10 cellular contexts compared by ENCODE assay signal in genomic region chr11:65308281-65308891, GRCh38. TPM values are rescaled to one million over a fixed set of nuclear protein-coding genes. Genes with fewer than 3 reads are reported as not detected.
DNase-seq lines count a peak whose midpoint lies in the region; ATAC-seq and TF ChIP-seq lines count a peak whose summit lies in the region.
"Had no signal": no experiment of that assay in that cellular context is flagged by ENCODE, and none has a peak within 500 bp of the region (broad histone marks: within the 10 kb centered on the region; RNA-seq: fewer than 3 reads in every experiment).

No MANE protein-coding gene starts in this region.

- TF ChIP-seq EP300 in sigmoid colon (IDR thresholded peaks at IDR 0.05): no peak

- no peaks in the 10 kb centered on the region for H3K27me3 Mint-ChIP-seq in activated CD4-positive, alpha-beta T cell treated with anti-CD3 and anti-CD28 coated beads, Interleukin-2, amount 10 ng/mL, durations not matched to agents 24 days and 14 days

- H3K9me3 ChIP-seq in SJCRH30 (replicated peaks): no peaks in the 10 kb centered on the region
- no peaks in the 10 kb centered on the region for H3K9me3 ChIP-seq in right cardiac atrium (ENCODE audit: control insufficient read depth, low read length)
- H3K9me3 ChIP-seq in sigmoid colon: no peaks in the 10 kb centered on the region

- WGBS in right cardiac atrium: 22% methylated on average over 7 of the region's 7 CpGs
- 8 to 28% methylated on average over 7 of the region's 7 CpGs for WGBS in sigmoid colon, 2 donors

- TF ChIP-seq POLR2A in sigmoid colon (IDR thresholded peaks at IDR 0.05): no peak

- no peaks in the 10 kb centered on the region for H3K27me3 ChIP-seq in SJCRH30
- no peaks in the 10 kb centered on the region for H3K27me3 ChIP-seq in right cardiac atrium (ENCODE audit: control insufficient read depth, insufficient read depth)
- H3K27me3 ChIP-seq in sigmoid colon: no peaks in the 10 kb centered on the region

- no peak overlapping the region for H3K4me3 Mint-ChIP-seq in activated CD4-positive, alpha-beta T cell treated with anti-CD3 and anti-CD28 coated beads, Interleukin-2, amount 10 ng/mL, durations not matched to agents 24 days and 14 days

- H3K4me3 ChIP-seq in SJCRH30 (no peak overlapping the region), right cardiac atrium (ENCODE audit: low read length) (no peak overlapping the region), sigmoid colon (no peak overlapping the region)

- H3K36me3 ChIP-seq in SJCRH30 (no peaks in the 10 kb centered on the region; the same call in 1 of the 2 replicates), sigmoid colon (no peaks in the 10 kb centered on the region)

- DNase-seq in DMS53 treated with DMSO at 0.1 percent for 48 hours (lab: John Stamatoyannopoulos, UW; ENCODE audit: unreplicated experiment): peak; percentile 11
- DNase-seq in SJCRH30: peak; percentile 48 to 62
- peak; percentile 66 to 78 (median 74) for DNase-seq in right cardiac atrium
- no peak for DNase-seq in sigmoid colon
- DNase-seq in NCI-H1048 (lab: John Stamatoyannopoulos, UW): no peak
- no peak for DNase-seq in activated CD4-positive, alpha-beta T cell treated with anti-CD3 and anti-CD28 coated beads, Interleukin-2, amount 10 ng/mL, durations not matched to agents 24 days and 14 days
- DNase-seq in activated effector memory CD4-positive, alpha-beta T cell treated with Interleukin-2 at 50 U/mL for 16 hours: no peak
- DNase-seq in hepatic stellate cell (ENCODE audit: low spot score): no peak
- DNase-seq: COR-L47 had no signal

- H3K36me3 Mint-ChIP-seq in activated CD4-positive, alpha-beta T cell treated with anti-CD3 and anti-CD28 coated beads, Interleukin-2, amount 10 ng/mL, durations not matched to agents 24 days and 14 days (ENCODE audit: low read depth): peaks cover 7% of the 10 kb centered on the region

- ATAC-seq in right cardiac atrium: peak; percentile 42 to 70

- TF ChIP-seq CTCF in sigmoid colon (IDR thresholded peaks at IDR 0.05): no peak

- peaks cover 3% of the 10 kb centered on the region for H3K4me1 Mint-ChIP-seq in activated CD4-positive, alpha-beta T cell treated with anti-CD3 and anti-CD28 coated beads, Interleukin-2, amount 10 ng/mL, durations not matched to agents 24 days and 14 days

- H3K27ac ChIP-seq in SJCRH30: no peak overlapping the region
- peak overlapping the region; percentile 21 for H3K27ac ChIP-seq in right cardiac atrium (ENCODE audit: low read length)
- H3K27ac ChIP-seq in sigmoid colon: peak overlapping the region in 3 of 4 donors; percentile 27 to 51 (median 32)

- intact Hi-C loops in right cardiac atrium (cut with DNase I) (no loop called here), sigmoid colon (cut with DNase I) (no loop called here)
- intact Hi-C loops in activated CD4-positive, alpha-beta T cell treated with anti-CD3 and anti-CD28 coated beads, Interleukin-2, amount 10 ng/mL, durations not matched to agents 24 days and 14 days (cut with micrococcal nuclease): no loop called here

- no peak overlapping the region for H3K27ac Mint-ChIP-seq in activated CD4-positive, alpha-beta T cell treated with anti-CD3 and anti-CD28 coated beads, Interleukin-2, amount 10 ng/mL, durations not matched to agents 24 days and 14 days
- H3K27ac Mint-ChIP-seq: activated T-helper 2 cell treated with anti-CD3 and anti-CD28 coated beads, Interferon-gamma antibody, Interleukin-2, Interleukin-4, amounts not matched to agents 10 μg/mL and 5 μg/mL and 100 μg/mL, durations not matched to agents 14 hours and 24 hours and 36 hours had no signal

- H3K9me3 Mint-ChIP-seq in activated CD4-positive, alpha-beta T cell treated with anti-CD3 and anti-CD28 coated beads, Interleukin-2, amount 10 ng/mL, durations not matched to agents 24 days and 14 days: no peaks in the 10 kb centered on the region
- H3K9me3 Mint-ChIP-seq: activated T-helper 2 cell treated with anti-CD3 and anti-CD28 coated beads, Interferon-gamma antibody, Interleukin-2, Interleukin-4, amounts not matched to agents 10 μg/mL and 5 μg/mL and 100 μg/mL, durations not matched to agents 14 hours and 24 hours and 36 hours had no signal

- peaks cover 35% of the 10 kb centered on the region for H3K4me1 ChIP-seq in SJCRH30
- peaks cover 13% of the 10 kb centered on the region for H3K4me1 ChIP-seq in right cardiac atrium (ENCODE audit: control insufficient read depth, insufficient read depth, low read length)
- peaks cover 0 to 69% (median 65%) of the 10 kb centered on the region in 4 donors for H3K4me1 ChIP-seq in sigmoid colon

RNA-seq across cellular contexts. Expression of gene CDC42EP2, which starts 6.3 kb away (rescaled TPM):
- total RNA-seq in SJCRH30 (2014; rRNA removed; shearing (Covaris generic)): 5.6 and 6.0 TPM in 2 replicates
- 10 to 100 TPM in 2 of 4 donors, 1 to 10 TPM in 2; 9.1 to 21.2 (median 10.7) TPM for total RNA-seq in right cardiac atrium
- polyA plus RNA-seq in right cardiac atrium: 12.2 TPM
- 10 to 100 TPM; 11.0 to 29.1 (median 16.5) TPM for total RNA-seq in sigmoid colon
- 10 to 100 TPM in 2 of 3 donors, 1 to 10 TPM in 1; 8.8 to 15.0 (median 11.4) TPM for polyA plus RNA-seq in sigmoid colon
- 3.0 and 3.4 TPM in 2 replicates for total RNA-seq in activated CD4-positive, alpha-beta T cell treated with anti-CD3 and anti-CD28 coated beads, Interleukin-2, amount 10 ng/mL, durations not matched to agents 24 days and 14 days

RNA-seq across cellular contexts. Expression of gene DPF2, which starts 25.3 kb away (rescaled TPM):
- 33.0 and 38.0 TPM in 2 replicates for total RNA-seq in SJCRH30 (2014; rRNA removed; shearing (Covaris generic))
- total RNA-seq in right cardiac atrium: 10 to 100 TPM; 51.9 to 61.6 (median 59.7) TPM
- 33.2 TPM for polyA plus RNA-seq in right cardiac atrium
- 10 to 100 TPM; 28.5 to 51.2 (median 40.5) TPM for total RNA-seq in sigmoid colon
- 10 to 100 TPM; 13.8 to 25.4 (median 14.1) TPM for polyA plus RNA-seq in sigmoid colon
- total RNA-seq in activated CD4-positive, alpha-beta T cell treated with anti-CD3 and anti-CD28 coated beads, Interleukin-2, amount 10 ng/mL, durations not matched to agents 24 days and 14 days: 76.6 and 81.0 TPM in 2 replicates

RNA-seq across cellular contexts. Expression of gene TIGD3, which starts 46.2 kb away (rescaled TPM):
- 0.53 and 0.71 TPM in 2 replicates for total RNA-seq in SJCRH30 (2014; rRNA removed; shearing (Covaris generic))
- total RNA-seq in right cardiac atrium (under 1 TPM in 3 of 4 donors, not detected in 1; 0.14 to 0.23 (median 0.15) TPM), sigmoid colon (under 1 TPM in 3 of 4 donors, not detected in 1; 0.14 to 0.36 (median 0.33) TPM)
- polyA plus RNA-seq in right cardiac atrium (0.20 TPM), sigmoid colon (under 1 TPM in 2 of 3 donors, not detected in 1; 0.69 to 0.96 TPM)
- 1.2 and 1.6 TPM in 2 replicates for total RNA-seq in activated CD4-positive, alpha-beta T cell treated with anti-CD3 and anti-CD28 coated beads, Interleukin-2, amount 10 ng/mL, durations not matched to agents 24 days and 14 days

RNA-seq across cellular contexts. Expression of gene POLA2, which starts 46.6 kb away (rescaled TPM):
- total RNA-seq in SJCRH30 (2014; rRNA removed; shearing (Covaris generic)): 47.2 and 54.6 TPM in 2 replicates
- 10 to 100 TPM in 1 of 4 donors, 1 to 10 TPM in 3; 5.8 to 13.1 (median 7.5) TPM for total RNA-seq in right cardiac atrium
- polyA plus RNA-seq in right cardiac atrium: 5.7 TPM
- 1 to 10 TPM; 3.6 to 8.8 (median 4.8) TPM for total RNA-seq in sigmoid colon
- polyA plus RNA-seq in sigmoid colon: 10 to 100 TPM in 1 of 3 donors, 1 to 10 TPM in 2; 4.6 to 13.4 (median 5.4) TPM
- 77.4 and 82.8 TPM in 2 replicates for total RNA-seq in activated CD4-positive, alpha-beta T cell treated with anti-CD3 and anti-CD28 coated beads, Interleukin-2, amount 10 ng/mL, durations not matched to agents 24 days and 14 days

Comparison
In these comparisons a context has a peak if more than half of its experiments do, and no peak if none do; other contexts are left out.
1. DNase-seq: peak in DMS53 treated with DMSO at 0.1 percent for 48 hours (single experiment), SJCRH30 (2 of 2) and right cardiac atrium (3 of 3); none in sigmoid colon (single experiment), NCI-H1048 (single experiment), activated CD4-positive, alpha-beta T cell treated with anti-CD3 and anti-CD28 coated beads, Interleukin-2, amount 10 ng/mL, durations not matched to agents 24 days and 14 days (single experiment), activated effector memory CD4-positive, alpha-beta T cell treated with Interleukin-2 at 50 U/mL for 16 hours (single experiment) and hepatic stellate cell (single experiment).